Comparison of ENCODE assay signal across 14 cellular contexts in the genomic region with DNA sequence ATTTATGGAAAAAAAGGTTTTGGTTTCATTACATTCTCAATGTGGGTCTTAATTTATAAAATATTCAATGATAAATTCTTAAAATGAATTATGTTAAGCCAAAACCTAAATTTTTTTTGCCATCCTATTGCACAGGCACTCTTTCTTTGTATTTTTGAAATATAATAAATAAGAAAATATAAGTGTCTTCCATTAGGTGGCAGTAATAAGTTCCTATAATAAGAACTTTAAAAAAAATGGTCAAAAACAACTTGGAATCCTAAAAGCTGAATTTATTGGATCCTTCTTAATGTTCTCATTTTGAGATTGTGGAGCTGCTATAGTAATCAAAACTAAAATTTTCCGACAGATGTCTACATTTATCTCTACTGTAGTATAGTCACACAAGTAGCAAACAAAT. TPM values are rescaled to one million over a fixed set of nuclear protein-coding genes. Genes with fewer than 3 reads are reported as not detected.
A peak's percentile ranks its signal among the peaks of the same experiment; 100 is the strongest.
DNase-seq lines count a peak whose midpoint lies in the region; ATAC-seq and TF ChIP-seq lines count a peak whose summit lies in the region.
"Had no signal": no experiment of that assay in that cellular context is flagged by ENCODE, and none has a peak within 500 bp of the region (broad histone marks: within the 10 kb centered on the region; RNA-seq: fewer than 3 reads in every experiment).

No MANE protein-coding gene starts in this region.

- DNase-seq in HCEC 1CT (peak; percentile 57), RWPE1 (ENCODE audit: low spot score) (no peak), endodermal cell (no peak), renal cortical epithelial cell (ENCODE audit: low read depth) (peak; percentile 21), NCI-H2196 (lab: John Stamatoyannopoulos, UW; ENCODE audit: unreplicated experiment) (no peak), islet precursor cell (no peak)
- DNase-seq: activated CD4-positive, alpha-beta T cell treated with anti-CD3 and anti-CD28 coated beads, Interleukin-2, amount 50 U/mL, for 1 hour; effector CD8-positive, alpha-beta T cell; heart right ventricle; left colon; NCI-H1092 treated with DMSO at 0.1 percent for 48 hours had no signal

- H3K4me3 ChIP-seq in endodermal cell (ENCODE audit: low read length), result no peak overlapping the region

- no peak overlapping the region for H3K27ac Mint-ChIP-seq in endodermal cell
- H3K27ac Mint-ChIP-seq: natural killer cell treated with Interleukin-12 subunit alpha and Interleukin-12 subunit beta and Interleukin-15 and Interleukin-18, amount 100 ng/mL, for 72 hours; T-helper 1 cell treated with Interleukin-12 subunit alpha and Interleukin-12 subunit beta and Interleukin-4 antibody, amounts not matched to agents 30 μg/mL and 1 μg/mL, for 36 hours had no signal

- TF ChIP-seq CTCF in RWPE1 (conservative IDR thresholded peaks at IDR 0.05; ENCODE audit: low read depth) (0 out of 2 replicates have a peak, but pooled peaks have one; percentile 8), endodermal cell (conservative IDR thresholded peaks at IDR 0.05) (peak; percentile 28)

- no peaks in the 10 kb centered on the region for H3K4me1 ChIP-seq in endodermal cell (ENCODE audit: control insufficient read depth, insufficient read depth, low read length)

- ATAC-seq in GM19351 (IDR thresholded peaks at IDR 0.05; ENCODE audit: unreplicated experiment), result no peak
- ATAC-seq: heart right ventricle; left colon; natural killer cell treated with Interleukin-12 subunit alpha and Interleukin-12 subunit beta and Interleukin-15 and Interleukin-18, amount 100 ng/mL, for 72 hours had no signal

- H3K36me3 ChIP-seq in endodermal cell (ENCODE audit: control insufficient read depth, insufficient read depth, low read length), result no peaks in the 10 kb centered on the region

- no peak overlapping the region for H3K27ac ChIP-seq in RWPE1
- no peak overlapping the region for H3K27ac ChIP-seq in endodermal cell (ENCODE audit: low read depth, low read length)

- H3K27me3 ChIP-seq in endodermal cell (ENCODE audit: control insufficient read depth, insufficient read depth, low read length, poor library complexity, severe bottlenecking), result no peaks in the 10 kb centered on the region
- H3K27me3 ChIP-seq: heart right ventricle had no signal

- H3K9ac ChIP-seq in endodermal cell (ENCODE audit: extremely low read depth, low read length, poor library complexity, severe bottlenecking), result no peak overlapping the region

- 100% methylated on average over 1 of the region's 1 CpG; no CpG with 5 or more reads in 1 of the 2 experiments for WGBS in endodermal cell (ENCODE audit: insufficient coverage in 1 of 2, insufficient read length in 1 of 2), 2 experiments

- H3K27me3 Mint-ChIP-seq in endodermal cell (ENCODE audit: insufficient read depth), result no peaks in the 10 kb centered on the region
- H3K27me3 Mint-ChIP-seq: natural killer cell treated with Interleukin-12 subunit alpha and Interleukin-12 subunit beta and Interleukin-15 and Interleukin-18, amount 100 ng/mL, for 72 hours had no signal

- no peaks in the 10 kb centered on the region for H3K9me3 Mint-ChIP-seq in endodermal cell
- H3K9me3 Mint-ChIP-seq: natural killer cell treated with Interleukin-12 subunit alpha and Interleukin-12 subunit beta and Interleukin-15 and Interleukin-18, amount 100 ng/mL, for 72 hours; T-helper 1 cell treated with Interleukin-12 subunit alpha and Interleukin-12 subunit beta and Interleukin-4 antibody, amounts not matched to agents 30 μg/mL and 1 μg/mL, for 36 hours had no signal

- no peaks in the 10 kb centered on the region for H3K9me3 ChIP-seq in endodermal cell (ENCODE audit: control insufficient read depth, low read length)
- H3K9me3 ChIP-seq: heart right ventricle had no signal

- CTCF ChIA-PET in RWPE1 (lab: Yijun Ruan, JAX), result interaction anchor here (0.6 to 0.7 kb wide), 2 partner anchors 33 to 34 kb away, joined by 3 read pairs; no protein-coding TSS in a partner anchor

- POLR2A ChIA-PET in RWPE1 (lab: Yijun Ruan, JAX; ENCODE audit: low non-redundant PET), result no interaction called here

- no peak overlapping the region for H3K4me3 Mint-ChIP-seq in endodermal cell
- H3K4me3 Mint-ChIP-seq: natural killer cell treated with Interleukin-12 subunit alpha and Interleukin-12 subunit beta and Interleukin-15 and Interleukin-18, amount 100 ng/mL, for 72 hours; T-helper 1 cell treated with Interleukin-12 subunit alpha and Interleukin-12 subunit beta and Interleukin-4 antibody, amounts not matched to agents 30 μg/mL and 1 μg/mL, for 36 hours had no signal

- no peaks in the 10 kb centered on the region for H3K36me3 Mint-ChIP-seq in endodermal cell (ENCODE audit: low read depth)
- H3K36me3 Mint-ChIP-seq: natural killer cell treated with Interleukin-12 subunit alpha and Interleukin-12 subunit beta and Interleukin-15 and Interleukin-18, amount 100 ng/mL, for 72 hours had no signal

- H3K4me1 Mint-ChIP-seq in endodermal cell, result peaks cover 3% of the 10 kb centered on the region

RNA-seq across cellular contexts. Expression of a gene that starts 5.7 kb away (rescaled TPM):
- total RNA-seq in endodermal cell, result under 1 TPM; 0.22 to 0.79 TPM
- 5.7 TPM for polyA plus RNA-seq in endodermal cell (2013, experiment 1 of 2)
- 6.7 TPM for polyA plus RNA-seq in endodermal cell (2013, experiment 2 of 2)
- 5.4 and 41.2 TPM in 2 replicates for total RNA-seq in renal cortical epithelial cell

Comparison
In these comparisons a context has a peak if more than half of its experiments do, and no peak if none do; other contexts are left out.
1. DNase-seq: peak in HCEC 1CT (single experiment) and renal cortical epithelial cell (single experiment); none in RWPE1 (single experiment), endodermal cell (single experiment), NCI-H2196 (single experiment) and islet precursor cell (single experiment).